Comparison of ENCODE assay signal across 11 cellular contexts in the genomic region with DNA sequence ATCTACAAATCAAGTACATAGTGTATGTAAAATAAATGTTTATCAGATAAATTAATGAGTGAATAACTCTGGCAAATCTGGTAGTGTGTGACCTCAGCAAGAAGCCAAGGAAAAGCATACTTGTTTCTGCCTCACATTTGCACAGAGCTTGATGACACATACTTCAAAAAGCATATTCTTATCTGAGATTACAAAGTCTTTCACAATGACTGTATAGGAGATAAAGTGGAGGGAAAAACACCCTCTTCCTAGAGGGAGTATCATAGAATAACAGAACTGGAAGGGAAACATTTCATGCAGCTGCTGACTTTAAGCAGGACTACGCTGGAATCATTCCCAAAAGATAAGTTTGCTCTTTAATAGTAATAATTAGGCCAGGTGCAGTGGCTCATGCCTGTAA. TPM values are rescaled to one million over a fixed set of nuclear protein-coding genes. Genes with fewer than 3 reads are reported as not detected.
DNase-seq lines count a peak whose midpoint lies in the region; ATAC-seq, FAIRE-seq and TF ChIP-seq lines count a peak whose summit lies in the region.
"Had no signal": no experiment of that assay in that cellular context is flagged by ENCODE, and none has a peak within 500 bp of the region (broad histone marks: within the 10 kb centered on the region; RNA-seq: fewer than 3 reads in every experiment).

No MANE protein-coding gene starts in this region.

- no peak overlapping the region for H3K14ac ChIP-seq in H9 (ENCODE audit: insufficient read depth, low read length)

- H3K27me3 ChIP-seq in GM06990 (replicated peaks; ENCODE audit: control insufficient read depth, insufficient read depth, low read length) (no peaks in the 10 kb centered on the region), Peyer's patch (no peaks in the 10 kb centered on the region), endodermal cell (ENCODE audit: control insufficient read depth, insufficient read depth, low read length, poor library complexity, severe bottlenecking) (no peaks in the 10 kb centered on the region), H9 (ENCODE audit: insufficient read depth, low read length) (no peaks in the 10 kb centered on the region)

- H3K4me3 ChIP-seq in GM06990 (replicated peaks; ENCODE audit: low read depth, low read length) (no peak overlapping the region), Peyer's patch (no peak overlapping the region), endodermal cell (ENCODE audit: low read length) (no peak overlapping the region)

- no peak overlapping the region for H3K56ac ChIP-seq in H9 (ENCODE audit: insufficient read length, low read depth, low read length)

- no peak overlapping the region for H3K27ac Mint-ChIP-seq in endodermal cell
- H3K27ac Mint-ChIP-seq in H9 = no peak overlapping the region
- H3K27ac Mint-ChIP-seq: stimulated activated naive CD8-positive, alpha-beta T cell treated with anti-CD3 and anti-CD28 coated beads, Interleukin-15, Interleukin-2, amounts not matched to agents 100 ng/mL and 50 ng/mL, for 24 hours had no signal

- ATAC-seq in HG03439 (IDR thresholded peaks at IDR 0.05; ENCODE audit: unreplicated experiment) = no peak

- H3K9me3 ChIP-seq in Peyer's patch (no peaks in the 10 kb centered on the region), endodermal cell (ENCODE audit: control insufficient read depth, low read length) (no peaks in the 10 kb centered on the region), H9 (ENCODE audit: control insufficient read depth, low read depth, low read length) (no peaks in the 10 kb centered on the region)

- 94% methylated on average over 1 of the region's 1 CpG; no CpG with 5 or more reads in 1 of the 2 experiments for WGBS in endodermal cell (ENCODE audit: insufficient coverage in 1 of 2, insufficient read length in 1 of 2), 2 experiments
- no CpG with 5 or more reads among the region's 1 CpG for WGBS in H9 (ENCODE audit: extremely low coverage, insufficient read length, low lambda C conversion rate)

- H2AFZ ChIP-seq in H9 (ENCODE audit: low read length) = no peak overlapping the region

- no peaks in the 10 kb centered on the region for H4K20me1 ChIP-seq in H9 (ENCODE audit: control insufficient read depth, insufficient read depth, insufficient read length)

- H3K4me1 Mint-ChIP-seq in endodermal cell (no peaks in the 10 kb centered on the region), H9 (no peaks in the 10 kb centered on the region)

- H4K91ac ChIP-seq in H9 (ENCODE audit: insufficient read length, low read depth, low read length) = no peak overlapping the region

- H3K27ac ChIP-seq in Peyer's patch (peak overlapping the region in 2 of 4 donors; percentile 1 to 43), endodermal cell (ENCODE audit: low read depth, low read length) (no peak overlapping the region), H9 (ENCODE audit: insufficient read length, low read depth, low read length) (no peak overlapping the region)

- no peak overlapping the region for H3K4ac ChIP-seq in H9 (ENCODE audit: low read depth, low read length)

- no peak overlapping the region for H3K18ac ChIP-seq in H9 (ENCODE audit: insufficient read length, low read depth, low read length)

- TF ChIP-seq POLR2A in Peyer's patch (IDR thresholded peaks at IDR 0.05) = no peak

- H3K9me3 Mint-ChIP-seq in endodermal cell (no peaks in the 10 kb centered on the region), H9 (no peaks in the 10 kb centered on the region)
- H3K9me3 Mint-ChIP-seq: stimulated activated naive CD8-positive, alpha-beta T cell treated with anti-CD3 and anti-CD28 coated beads, Interleukin-15, Interleukin-2, amounts not matched to agents 100 ng/mL and 50 ng/mL, for 24 hours had no signal

- H3K79me2 ChIP-seq in H9 (ENCODE audit: insufficient read depth, low read length) = no peaks in the 10 kb centered on the region

- H3K79me1 ChIP-seq in H9 (ENCODE audit: insufficient read depth, low read depth, low read length, poor library complexity, severe bottlenecking) = no peaks in the 10 kb centered on the region

- H3K36me3 Mint-ChIP-seq in endodermal cell (ENCODE audit: low read depth) (no peaks in the 10 kb centered on the region), H9 (ENCODE audit: insufficient read depth in 1 of 3, low read depth in 3 of 3) (no peaks in the 10 kb centered on the region)

- H3K4me3 Mint-ChIP-seq in endodermal cell (no peak overlapping the region), H9 (no peak overlapping the region)
- H3K4me3 Mint-ChIP-seq: stimulated activated naive CD8-positive, alpha-beta T cell treated with anti-CD3 and anti-CD28 coated beads, Interleukin-15, Interleukin-2, amounts not matched to agents 100 ng/mL and 50 ng/mL, for 24 hours had no signal

- H3K27me3 Mint-ChIP-seq in endodermal cell (ENCODE audit: insufficient read depth) (no peaks in the 10 kb centered on the region), H9 (ENCODE audit: low read depth) (no peaks in the 10 kb centered on the region; the same call in 1 of the 2 replicates)
- H3K27me3 Mint-ChIP-seq: stimulated activated naive CD8-positive, alpha-beta T cell treated with anti-CD3 and anti-CD28 coated beads, Interleukin-15, Interleukin-2, amounts not matched to agents 100 ng/mL and 50 ng/mL, for 24 hours had no signal

- H3K4me1 ChIP-seq in Peyer's patch (peaks cover 0 to 22% (median 1%) of the 10 kb centered on the region in 4 donors), endodermal cell (ENCODE audit: control insufficient read depth, insufficient read depth, low read length) (no peaks in the 10 kb centered on the region), H9 (ENCODE audit: insufficient read depth, low read length) (no peaks in the 10 kb centered on the region)

- no peak overlapping the region for H2BK5ac ChIP-seq in H9 (ENCODE audit: insufficient read length, low read length)

- H3K36me3 ChIP-seq in GM06990 (ENCODE audit: control insufficient read depth, insufficient read depth, low read length) = no peaks in the 10 kb centered on the region
- H3K36me3 ChIP-seq in Peyer's patch = no peaks in the 10 kb centered on the region
- H3K36me3 ChIP-seq in endodermal cell (ENCODE audit: control insufficient read depth, insufficient read depth, low read length) = no peaks in the 10 kb centered on the region

- no peak overlapping the region for H2BK20ac ChIP-seq in H9 (ENCODE audit: low read depth, low read length, poor library complexity, severe bottlenecking)

- no peak overlapping the region for H2BK12ac ChIP-seq in H9 (ENCODE audit: insufficient read length, low read depth, low read length)

- no peak overlapping the region for H2BK15ac ChIP-seq in H9 (ENCODE audit: low read depth, low read length)

- H3T11ph ChIP-seq in H9 (ENCODE audit: low read length) = no peak overlapping the region

- no peak overlapping the region for H2BK120ac ChIP-seq in H9 (ENCODE audit: low read depth, low read length, poor library complexity, severe bottlenecking)

- no peak overlapping the region for H3K9ac ChIP-seq in endodermal cell (ENCODE audit: extremely low read depth, low read length, poor library complexity, severe bottlenecking)
- no peak overlapping the region for H3K9ac ChIP-seq in H9 (ENCODE audit: extremely low read depth, insufficient read length, low read length)

- H2AK5ac ChIP-seq in H9 (ENCODE audit: insufficient read length, low read length) = no peak overlapping the region

- FAIRE-seq in RCC 7860 (lab: Jason Lieb, UNC) = peak; percentile 92

- no peak overlapping the region for H3K4me2 ChIP-seq in H9 (ENCODE audit: insufficient read depth, insufficient read length, low read length)

- DNase-seq in GM06990 (ENCODE audit: extremely low read depth, insufficient read length) (peak; percentile 18), RCC 7860 (ENCODE audit: low spot score) (peak; percentile 80), fibroblast of peridontal ligament (ENCODE audit: extremely low read depth) (peak; percentile 44), putamen (ENCODE audit: low spot score) (peak; percentile 8), Peyer's patch (no peak), endodermal cell (no peak), H9 (no peak)
- DNase-seq: DND-41, NCI-H1694 treated with DMSO at 0.1 percent for 48 hours had no signal

- H3K23me2 ChIP-seq in H9 (ENCODE audit: insufficient read length, low read depth, low read length, poor library complexity, severe bottlenecking) = no peaks in the 10 kb centered on the region

- no peak overlapping the region for H4K8ac ChIP-seq in H9 (replicated peaks; ENCODE audit: insufficient read length, low read depth, low read length)

- TF ChIP-seq CTCF in GM06990 (IDR thresholded peaks at IDR 0.05; ENCODE audit: insufficient read depth, low read length, poor library complexity, severe bottlenecking) = no peak
- TF ChIP-seq CTCF in Peyer's patch (IDR thresholded peaks at IDR 0.05) = peak in 1 of 6 experiments; percentile 3
- no peak for TF ChIP-seq CTCF in endodermal cell (conservative IDR thresholded peaks at IDR 0.05)
- TF ChIP-seq CTCF in H9 (conservative IDR thresholded peaks at IDR 0.05) = no peak

- no peak overlapping the region for H3K23ac ChIP-seq in H9 (ENCODE audit: insufficient read length, low read depth, low read length)

- H4K5ac ChIP-seq in H9 (ENCODE audit: insufficient read length, low read depth, low read length) = no peak overlapping the region

RNA-seq across cellular contexts. Expression of a gene that starts 28.1 kb away (rescaled TPM):
- total RNA-seq in Peyer's patch (10 to 100 TPM in 2 of 4 donors, 1 to 10 TPM in 2; 8.3 to 24.7 (median 13.3) TPM), endodermal cell (1 to 10 TPM; 6.2 to 6.7 TPM), H9 (2021) (7.6 and 9.8 TPM in 2 replicates)
- polyA plus RNA-seq in endodermal cell (2013, experiment 1 of 2) = 8.0 TPM
- 6.7 TPM for polyA plus RNA-seq in endodermal cell (2013, experiment 2 of 2)

RNA-seq across cellular contexts. Expression of a gene that starts 44.1 kb away (rescaled TPM):
- total RNA-seq in Peyer's patch = 100 to 1,000 TPM in 1 of 4 donors, 10 to 100 TPM in 3; 46.1 to 258 (median 88.3) TPM
- 100 to 1,000 TPM; 160 to 189 TPM for total RNA-seq in endodermal cell
- polyA plus RNA-seq in endodermal cell (2013, experiment 1 of 2) = 62.9 TPM
- 65.7 TPM for polyA plus RNA-seq in endodermal cell (2013, experiment 2 of 2)
- total RNA-seq in H9 (2021) = 78.7 and 90.2 TPM in 2 replicates

Comparison
In these comparisons a context has a peak if more than half of its experiments do, and no peak if none do; other contexts are left out.
1. DNase-seq: peak in GM06990 (single experiment), RCC 7860 (single experiment), fibroblast of peridontal ligament (single experiment) and putamen (single experiment); none in Peyer's patch (0 of 3), endodermal cell (single experiment) and H9 (single experiment).